8 cellular contexts compared by ENCODE assay signal in genomic region chr12:57240926-57241555, GRCh38. TPM values are rescaled to one million over a fixed set of nuclear protein-coding genes. Genes with fewer than 3 reads are reported as not detected.
DNase-seq lines count a peak whose midpoint lies in the region; ATAC-seq and TF ChIP-seq lines count a peak whose summit lies in the region.

No MANE protein-coding gene starts in this region.

- no peaks in the 10 kb centered on the region for H3F3A ChIP-seq in OCI-LY1 (ENCODE audit: insufficient read depth, low read length)

- ATAC-seq in GM18909 (IDR thresholded peaks at IDR 0.05; ENCODE audit: poor library complexity, unreplicated experiment) (no peak), HG02885 (IDR thresholded peaks at IDR 0.05; ENCODE audit: poor library complexity, unreplicated experiment) (no peak)

- no peaks in the 10 kb centered on the region for H4K20me1 ChIP-seq in OCI-LY1 (ENCODE audit: insufficient read depth, low read length)

- peak overlapping the region; percentile 79 for H3K9ac ChIP-seq in OCI-LY1 (ENCODE audit: low read length)

- intact Hi-C loops in dorsolateral prefrontal cortex (cut with DNase I), result loop anchor here in 1 of 2 donors (5.0 kb wide), 1 partner anchor 114 kb away; the partner anchor contains the start of gene LRP1

- H3K36me3 ChIP-seq in OCI-LY1 (ENCODE audit: insufficient read depth, low read length), result peaks cover 2% of the 10 kb centered on the region

- no peaks in the 10 kb centered on the region for H3K79me2 ChIP-seq in OCI-LY1 (ENCODE audit: insufficient read depth, low read length)

- peak overlapping the region; percentile 93 for H3K27ac ChIP-seq in OCI-LY1 (ENCODE audit: low read depth, low read length, poor library complexity, severe bottlenecking)
- peak overlapping the region in 51 of 59 donors; percentile 10 to 95 (median 87) for H3K27ac ChIP-seq in dorsolateral prefrontal cortex

- peaks cover 72% of the 10 kb centered on the region for H3K4me1 ChIP-seq in OCI-LY1 (ENCODE audit: insufficient read depth, low read length, severe bottlenecking)

- H3K9me3 ChIP-seq in OCI-LY1 (ENCODE audit: low read length), result no peaks in the 10 kb centered on the region

- H3K27me3 ChIP-seq in OCI-LY1 (ENCODE audit: insufficient read depth, low read length) (no peaks in the 10 kb centered on the region), dorsolateral prefrontal cortex (peaks cover 0 to 30% (median 0%) of the 10 kb centered on the region in 45 donors)

- H3K4me2 ChIP-seq in OCI-LY1 (ENCODE audit: low read length), result peak overlapping the region; percentile 78

- no peak overlapping the region for H2AFZ ChIP-seq in OCI-LY1 (ENCODE audit: low read length)

- TF ChIP-seq CTCF in OCI-LY1 (IDR thresholded peaks at IDR 0.05; ENCODE audit: low read length), result no peak
- TF ChIP-seq CTCF in dorsolateral prefrontal cortex (IDR thresholded peaks at IDR 0.05 in 54 of 56, conservative IDR thresholded peaks at IDR 0.05 in 2 of 56; ENCODE audit: low read depth in 1 of 56, partially characterized antibody in 56 of 56), result peak in 1 of 56 donors; percentile 8

- no peaks in the 10 kb centered on the region for H3K9me2 ChIP-seq in OCI-LY1 (ENCODE audit: low read depth, low read length)

- H3K4me3 ChIP-seq in OCI-LY1 (ENCODE audit: low read depth, low read length, poor library complexity, severe bottlenecking) (peak overlapping the region; percentile 61), dorsolateral prefrontal cortex (peak overlapping the region; percentile 31 to 81 (median 67))

- DNase-seq in activated CD8-positive, alpha-beta memory T cell treated with anti-CD3 and anti-CD28 coated beads for 24 hours, result peak; percentile 74
- no peak for DNase-seq in activated CD8-positive, alpha-beta memory T cell treated with anti-CD3 and anti-CD28 coated beads, Interleukin-2, amount 50 U/mL, for 4 hours
- DNase-seq in dorsolateral prefrontal cortex (peak in 3 of 10 donors; percentile 41 to 53 (median 42)), retina (peak; percentile 79), SKM-1 (lab: John Stamatoyannopoulos, UW; ENCODE audit: unreplicated experiment) (no peak)

RNA-seq across cellular contexts. Expression of gene STAC3, which starts 9.9 kb away (rescaled TPM):
- total RNA-seq in dorsolateral prefrontal cortex, result 1 to 10 TPM in 116 of 120 experiments, under 1 TPM in 4; 0.70 to 7.1 (median 2.8) TPM

RNA-seq across cellular contexts. Expression of gene SHMT2, which starts 11.5 kb away (rescaled TPM):
- total RNA-seq in dorsolateral prefrontal cortex, result 10 to 100 TPM; 16.2 to 50.9 (median 31.5) TPM

RNA-seq across cellular contexts. Expression of gene NXPH4, which starts 24.4 kb away (rescaled TPM):
- total RNA-seq in dorsolateral prefrontal cortex, result 10 to 100 TPM in 3 of 120 experiments, 1 to 10 TPM in 113, under 1 TPM in 4; 0.56 to 14.0 (median 4.6) TPM

Comparison
In these comparisons a context has a peak if more than half of its experiments do, and no peak if none do; other contexts are left out.
1. DNase-seq: peak in activated CD8-positive, alpha-beta memory T cell treated with anti-CD3 and anti-CD28 coated beads for 24 hours (single experiment) and retina (single experiment); none in activated CD8-positive, alpha-beta memory T cell treated with anti-CD3 and anti-CD28 coated beads, Interleukin-2, amount 50 U/mL, for 4 hours (single experiment) and SKM-1 (single experiment).